9 cellular contexts compared by ENCODE assay signal in the genomic region with DNA sequence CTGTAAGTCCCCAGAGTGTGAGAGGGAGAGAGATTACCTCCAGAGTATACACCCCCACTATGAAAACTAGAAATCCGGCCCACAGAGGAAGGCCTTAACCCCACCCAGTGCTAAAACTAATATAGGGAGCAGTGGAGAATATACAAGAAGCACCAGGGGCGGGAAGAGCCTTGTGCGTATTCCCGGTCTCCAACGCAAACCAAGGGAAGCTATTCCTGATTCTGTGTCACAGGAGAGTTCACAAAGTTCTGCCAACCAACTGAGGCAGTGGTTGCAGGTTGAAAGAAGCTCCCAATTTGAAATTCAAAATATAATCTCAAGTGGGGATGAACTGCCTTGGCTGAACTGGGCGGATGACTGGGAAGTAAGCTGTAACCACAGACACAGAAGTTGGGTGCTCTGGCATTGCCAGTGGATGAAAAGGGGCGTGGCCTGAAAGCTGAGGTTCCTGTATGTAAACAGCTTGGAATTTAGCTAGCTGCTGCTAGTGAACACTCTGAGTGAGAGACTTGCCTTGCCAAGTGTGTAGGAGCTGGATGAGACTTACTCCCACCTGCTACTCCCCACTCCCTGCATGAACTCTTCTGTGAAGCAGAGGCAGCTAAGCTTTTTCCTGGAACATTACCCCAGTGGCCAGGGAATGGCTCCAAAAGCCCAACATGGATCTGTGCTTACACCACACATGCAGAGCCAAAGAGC. TPM values are rescaled to one million over a fixed set of nuclear protein-coding genes. Genes with fewer than 3 reads are reported as not detected.
DNase-seq lines count a peak whose midpoint lies in the region; ATAC-seq and TF ChIP-seq lines count a peak whose summit lies in the region.
"Had no signal": no experiment of that assay in that cellular context is flagged by ENCODE, and none has a peak within 500 bp of the region (broad histone marks: within the 10 kb centered on the region; RNA-seq: fewer than 3 reads in every experiment).

No MANE protein-coding gene starts in this region.

- intact Hi-C loops in stomach (cut with DNase I; ENCODE audit: low total_unique reads) = no loop called here

- H3K9ac ChIP-seq in adipocyte (ENCODE audit: low read length) = no peak overlapping the region

- no peak overlapping the region for H3K27ac ChIP-seq in stomach

- H3K9me3 ChIP-seq in adipocyte (ENCODE audit: control insufficient read depth, low read length) (peaks cover 4% of the 10 kb centered on the region), stomach (no peaks in the 10 kb centered on the region)

- no peak for TF ChIP-seq CTCF in stomach (IDR thresholded peaks at IDR 0.05)

- no peak for TF ChIP-seq POLR2A in stomach (IDR thresholded peaks at IDR 0.05)

- DNase-seq in HT-29 (ENCODE audit: low spot score) (peak; percentile 68), adipocyte (ENCODE audit: low read depth) (peak; percentile 49), hepatic stellate cell (ENCODE audit: low spot score) (peak; percentile 11), stomach (peak; percentile 57), GM19240 (ENCODE audit: insufficient read length, low spot score) (no peak), cerebellum (ENCODE audit: low spot score) (no peak), ecto neural progenitor cell (ENCODE audit: low spot score) (no peak)
- DNase-seq: activated CD4-positive, alpha-beta T cell treated with anti-CD3 and anti-CD28 coated beads, Interleukin-2, amount 50 U/mL, for 4 hours had no signal

- H3K4me3 ChIP-seq in adipocyte (ENCODE audit: low read length) (no peak overlapping the region), stomach (no peak overlapping the region)

- no peaks in the 10 kb centered on the region for H3K4me1 ChIP-seq in adipocyte (ENCODE audit: control insufficient read depth, insufficient read depth, low read length)
- H3K4me1 ChIP-seq in stomach = peaks cover 17 to 59% (median 37%) of the 10 kb centered on the region in 4 donors

- ATAC-seq in GM18520 (IDR thresholded peaks at IDR 0.05; ENCODE audit: unreplicated experiment) = no peak

- H3K27me3 ChIP-seq in adipocyte (replicated peaks; ENCODE audit: control insufficient read depth, insufficient read depth, low read length) = no peaks in the 10 kb centered on the region
- no peaks in the 10 kb centered on the region for H3K27me3 ChIP-seq in stomach

- no peak for TF ChIP-seq EP300 in stomach (IDR thresholded peaks at IDR 0.05)

- H3K36me3 ChIP-seq in adipocyte (ENCODE audit: control insufficient read depth, insufficient read depth, low read length, severe bottlenecking) (no peaks in the 10 kb centered on the region), stomach (no peaks in the 10 kb centered on the region)

- WGBS in stomach, 5 donors = 77 to 86% (median 80%) methylated on average over 6 to 7 of the region's 7 CpGs

RNA-seq across cellular contexts. Expression of a gene that starts 32.7 kb away (rescaled TPM):
- 18.6 and 20.6 TPM in 2 replicates for total RNA-seq in HT-29 (2014; rRNA removed; shearing (Covaris generic))
- total RNA-seq in stomach = 100 to 1,000 TPM in 1 of 5 donors, 10 to 100 TPM in 4; 30.1 to 115 (median 64.8) TPM
- 10 to 100 TPM; 10.6 to 24.3 (median 12.2) TPM for polyA plus RNA-seq in stomach
- total RNA-seq in cerebellum = 87.7 TPM

Comparison
In these comparisons a context has a peak if more than half of its experiments do, and no peak if none do; other contexts are left out.
1. DNase-seq: peak in HT-29 (single experiment), adipocyte (single experiment), hepatic stellate cell (single experiment) and stomach (single experiment); none in GM19240 (single experiment), cerebellum (single experiment) and ecto neural progenitor cell (single experiment).